In the genomic region with DNA sequence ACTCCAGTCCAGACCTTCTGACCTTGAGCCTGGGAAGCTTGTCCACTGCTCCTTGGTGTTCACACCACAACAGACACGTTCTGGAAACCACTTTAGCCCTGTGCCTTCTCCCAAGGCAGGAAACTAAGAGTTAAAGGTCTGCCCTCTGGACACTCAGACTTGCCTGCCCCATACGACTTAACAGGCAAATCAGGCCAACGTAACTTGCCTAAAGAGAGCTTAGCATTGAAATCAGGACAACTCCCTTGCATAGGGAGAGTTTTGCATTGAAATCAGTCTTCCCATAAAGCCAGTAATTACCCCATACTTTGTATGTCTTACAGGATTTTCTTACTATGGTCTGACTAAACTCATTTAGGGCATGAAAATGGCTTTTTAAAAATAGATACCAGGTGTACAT, we compare ENCODE assay signal across 10 cellular contexts. TPM values are rescaled to one million over a fixed set of nuclear protein-coding genes. Genes with fewer than 3 reads are reported as not detected.
DNase-seq lines count a peak whose midpoint lies in the region; ATAC-seq and TF ChIP-seq lines count a peak whose summit lies in the region.
"Had no signal": no experiment of that assay in that cellular context is flagged by ENCODE, and none has a peak within 500 bp of the region (broad histone marks: within the 10 kb centered on the region; RNA-seq: fewer than 3 reads in every experiment).

No MANE protein-coding gene starts in this region.

- intact Hi-C loops in right lobe of liver (cut with DNase I) = no loop called here
- intact Hi-C loops in transverse colon (cut with DNase I; ENCODE audit: low total_unique reads) = no loop called here

- H3K27ac Mint-ChIP-seq in activated naive CD4-positive, alpha-beta T cell treated with anti-CD3 and anti-CD28 coated beads, Interleukin-2, amount 50 U/mL, for 72 hours = peak overlapping the region; percentile 81 to 85
- H3K27ac Mint-ChIP-seq in activated naive CD8-positive, alpha-beta T cell treated with anti-CD3 and anti-CD28 coated beads, Interleukin-2, amount 50 U/mL, for 24 hours = peak overlapping the region; percentile 35

- TF ChIP-seq CTCF in right lobe of liver (IDR thresholded peaks at IDR 0.05) (no peak), transverse colon (IDR thresholded peaks at IDR 0.05) (no peak)

- H3K27me3 Mint-ChIP-seq in activated naive CD8-positive, alpha-beta T cell treated with anti-CD3 and anti-CD28 coated beads, Interleukin-2, amount 50 U/mL, for 24 hours = no peaks in the 10 kb centered on the region

- TF ChIP-seq POLR2A in right lobe of liver (IDR thresholded peaks at IDR 0.05) = no peak
- TF ChIP-seq POLR2A in transverse colon (IDR thresholded peaks at IDR 0.05) = no peak

- no peak for DNase-seq in activated naive CD4-positive, alpha-beta T cell treated with anti-CD3 and anti-CD28 coated beads, Interleukin-2, amount 50 U/mL, for 72 hours (ENCODE audit: low spot score in 2 of 2)
- no peak for DNase-seq in activated naive CD4-positive, alpha-beta T cell (lab: John Stamatoyannopoulos, UW)
- no peak for DNase-seq in activated naive CD8-positive, alpha-beta T cell treated with anti-CD3 and anti-CD28 coated beads, Interleukin-2, amount 50 U/mL, for 24 hours
- no peak for DNase-seq in right lobe of liver
- no peak for DNase-seq in transverse colon
- DNase-seq in NK-92 (lab: John Stamatoyannopoulos, UW; ENCODE audit: unreplicated experiment) = no peak
- DNase-seq in SKM-1 treated with dmso at 0.1 percent for 144 hours (lab: John Stamatoyannopoulos, UW; ENCODE audit: unreplicated experiment) = no peak
- DNase-seq: stimulated activated CD8-positive, alpha-beta memory T cell treated with anti-CD3 and anti-CD28 coated beads, Interleukin-4, amount 100 ng/mL, for 48 hours had no signal

- peaks cover 0 to 17% of the 10 kb centered on the region in 2 donors for H3K36me3 Mint-ChIP-seq in activated naive CD4-positive, alpha-beta T cell treated with anti-CD3 and anti-CD28 coated beads, Interleukin-2, amount 50 U/mL, for 72 hours
- peaks cover 30% of the 10 kb centered on the region for H3K36me3 Mint-ChIP-seq in activated naive CD8-positive, alpha-beta T cell treated with anti-CD3 and anti-CD28 coated beads, Interleukin-2, amount 50 U/mL, for 24 hours (ENCODE audit: low read depth)

- H3K9me3 ChIP-seq in right lobe of liver (no peaks in the 10 kb centered on the region), transverse colon (no peaks in the 10 kb centered on the region)
- H3K9me3 ChIP-seq: prostate gland had no signal

- in situ Hi-C loops in transverse colon (cut with MboI; ENCODE audit: low pct_ligation_motif_present in 1 of 4, low pct_unique_long_range_greater_than_20kb in 1 of 4, low sequenced_read_pairs in 3 of 4) = no loop called here

- H3K4me1 ChIP-seq in right lobe of liver (peaks cover 0 to 78% (median 26%) of the 10 kb centered on the region in 4 donors), transverse colon (peaks cover 26 to 92% (median 61%) of the 10 kb centered on the region in 4 donors)

- peaks cover 0 to 8% (median 0%) of the 10 kb centered on the region in 4 donors for H3K36me3 ChIP-seq in right lobe of liver
- H3K36me3 ChIP-seq in transverse colon = no peaks in the 10 kb centered on the region
- H3K36me3 ChIP-seq: prostate gland had no signal

- TF ChIP-seq EP300 in transverse colon (IDR thresholded peaks at IDR 0.05; ENCODE audit: low read depth) = no peak

- ATAC-seq in activated naive CD4-positive, alpha-beta T cell treated with anti-CD3 and anti-CD28 coated beads, Interleukin-2, amount 50 U/mL, for 72 hours = no peak
- ATAC-seq in activated naive CD8-positive, alpha-beta T cell treated with anti-CD3 and anti-CD28 coated beads, Interleukin-2, amount 50 U/mL, for 24 hours = no peak
- peak in 1 of 4 donors; percentile 6 for ATAC-seq in right lobe of liver
- ATAC-seq in HG03045 (IDR thresholded peaks at IDR 0.05; ENCODE audit: unreplicated experiment) = no peak

- H3K4me3 ChIP-seq in right lobe of liver (no peak overlapping the region), transverse colon (no peak overlapping the region)
- H3K4me3 ChIP-seq: prostate gland had no signal

- WGBS in right lobe of liver (ENCODE audit: insufficient coverage, low coverage, low lambda C conversion rate, missing lambda C conversion rate) = 12% methylated on average over 3 of the region's 3 CpGs
- 21% methylated on average over 3 of the region's 3 CpGs; no CpG with 5 or more reads in 1 of the 2 donors for WGBS in transverse colon (ENCODE audit: low coverage in 1 of 2), 2 donors

- H3K27ac ChIP-seq in right lobe of liver (peak overlapping the region in 2 of 3 donors; percentile 50 to 51), transverse colon (peak overlapping the region; percentile 62 to 89 (median 85))

- no peaks in the 10 kb centered on the region for H3K27me3 ChIP-seq in right lobe of liver
- no peaks in the 10 kb centered on the region for H3K27me3 ChIP-seq in transverse colon

- no peaks in the 10 kb centered on the region for H3K9me3 Mint-ChIP-seq in activated naive CD4-positive, alpha-beta T cell treated with anti-CD3 and anti-CD28 coated beads, Interleukin-2, amount 50 U/mL, for 72 hours
- no peaks in the 10 kb centered on the region for H3K9me3 Mint-ChIP-seq in activated naive CD8-positive, alpha-beta T cell treated with anti-CD3 and anti-CD28 coated beads, Interleukin-2, amount 50 U/mL, for 24 hours

- no peak overlapping the region for H3K4me3 Mint-ChIP-seq in activated naive CD8-positive, alpha-beta T cell treated with anti-CD3 and anti-CD28 coated beads, Interleukin-2, amount 50 U/mL, for 24 hours

- H3K4me1 Mint-ChIP-seq in activated naive CD8-positive, alpha-beta T cell treated with anti-CD3 and anti-CD28 coated beads, Interleukin-2, amount 50 U/mL, for 24 hours = peaks cover 78% of the 10 kb centered on the region

RNA-seq across cellular contexts. Expression of a gene that starts 18.5 kb away (rescaled TPM):
- 10 to 100 TPM; 44.7 to 82.2 TPM for total RNA-seq in activated naive CD4-positive, alpha-beta T cell treated with anti-CD3 and anti-CD28 coated beads, Interleukin-2, amount 50 U/mL, for 72 hours
- total RNA-seq in right lobe of liver (10 to 100 TPM; 27.9 to 83.6 (median 35.6) TPM), transverse colon (100 to 1,000 TPM in 1 of 4 donors, 10 to 100 TPM in 3; 41.6 to 105 (median 65.2) TPM)

RNA-seq across cellular contexts. Expression of a gene that starts 33.4 kb away (rescaled TPM):
- total RNA-seq in activated naive CD4-positive, alpha-beta T cell treated with anti-CD3 and anti-CD28 coated beads, Interleukin-2, amount 50 U/mL, for 72 hours = 100 to 1,000 TPM; 259 to 273 TPM
- total RNA-seq in right lobe of liver = 10 to 100 TPM; 22.4 to 70.4 (median 54.8) TPM
- total RNA-seq in transverse colon = 10 to 100 TPM; 40.6 to 83.2 (median 57.4) TPM
